Comparison of ENCODE assay signal across 1 cellular context in genomic region chr6:108560463-108561308, GRCh38.
TF ChIP-seq lines count a peak whose summit lies in the region.

Gene FOXO3, plus strand, starts transcription at chr6:108560917. Its CDS starts 292 bp downstream, at chr6:108561209.

TF ChIP-seq in HepG2, 621 proteins besides CTCF, POLR2A, EP300 and RAD21 (continued from another document and continues in another):
- TF ChIP-seq ZNF574 (CRISPR knock-in tag; IDR thresholded peaks at IDR 0.05) (peak; percentile 75; the same call in 1 of the 2 replicates), TMF1 (CRISPR knock-in tag; IDR thresholded peaks at IDR 0.05; ENCODE audit: low read depth) (no peak), GATAD1 (CRISPR knock-in tag; IDR thresholded peaks at IDR 0.05) (no peak; the same call in 1 of the 2 replicates), ZNF562 (CRISPR knock-in tag; IDR thresholded peaks at IDR 0.05; ENCODE audit: borderline replicate concordance) (no peak), ZNF143 (CRISPR knock-in tag; IDR thresholded peaks at IDR 0.05) (0 out of 2 replicates have a peak, but pooled peaks have one; percentile 12), TCF7L2 (IDR thresholded peaks at IDR 0.05; ENCODE audit: low read depth, low read length) (no peak), ZNF296 (CRISPR knock-in tag; conservative IDR thresholded peaks at IDR 0.05) (no peak), TAF15 (IDR thresholded peaks at IDR 0.05; ENCODE audit: low read depth, low read length, poor library complexity, severe bottlenecking) (no peak), EZH2 (conservative IDR thresholded peaks at IDR 0.05; ENCODE audit: low read depth, low read length) (no peak), ZSCAN12 (CRISPR knock-in tag; IDR thresholded peaks at IDR 0.05) (no peak), ZBTB10 (CRISPR knock-in tag; IDR thresholded peaks at IDR 0.05; ENCODE audit: borderline replicate concordance) (no peak), ZNF263 (CRISPR knock-in tag; IDR thresholded peaks at IDR 0.05) (no peak), GABPA (IDR thresholded peaks at IDR 0.05; ENCODE audit: low read depth, low read length) (no peak), GABPA (CRISPR knock-in tag; IDR thresholded peaks at IDR 0.05; ENCODE audit: low read depth) (no peak), RXRA (CRISPR knock-in tag; IDR thresholded peaks at IDR 0.05) (no peak), ZNF335 (CRISPR knock-in tag; IDR thresholded peaks at IDR 0.05) (no peak), DPF2 (CRISPR knock-in tag; IDR thresholded peaks at IDR 0.05; ENCODE audit: borderline replicate concordance, low read depth) (no peak), ZNF576 (CRISPR knock-in tag; IDR thresholded peaks at IDR 0.05) (no peak), ZNF530 (CRISPR knock-in tag; IDR thresholded peaks at IDR 0.05; ENCODE audit: low read depth) (no peak), ZNF709 (CRISPR knock-in tag; IDR thresholded peaks at IDR 0.05) (0 out of 2 replicates have a peak, but pooled peaks have one; percentile 41), SOX13 (IDR thresholded peaks at IDR 0.05) (no peak; the same call in 1 of the 2 replicates), SOX13 (CRISPR knock-in tag; conservative IDR thresholded peaks at IDR 0.05 in 1 of 2, IDR thresholded peaks at IDR 0.05 in 1 of 2) (peak in 1 of 2 experiments; percentile 26; a peak in 1 of 4 replicates), NFKB2 (CRISPR knock-in tag; IDR thresholded peaks at IDR 0.05; ENCODE audit: borderline replicate concordance) (peak; percentile 67; the same call in 1 of the 2 replicates), STAT6 (CRISPR knock-in tag; IDR thresholded peaks at IDR 0.05; ENCODE audit: borderline replicate concordance) (no peak), ZBTB42 (CRISPR knock-in tag; IDR thresholded peaks at IDR 0.05) (no peak), SP5 (CRISPR knock-in tag; IDR thresholded peaks at IDR 0.05; ENCODE audit: borderline replicate concordance, low read depth) (no peak; the same call in 1 of the 2 replicates), MEIS2 (CRISPR knock-in tag; IDR thresholded peaks at IDR 0.05) (peak; percentile 13; the same call in 1 of the 2 replicates), ZNF605 (CRISPR knock-in tag; IDR thresholded peaks at IDR 0.05) (no peak), MAX (IDR thresholded peaks at IDR 0.05) (peak; percentile 72), DR1 (CRISPR knock-in tag; IDR thresholded peaks at IDR 0.05) (no peak), ZNF101 (CRISPR knock-in tag; IDR thresholded peaks at IDR 0.05; ENCODE audit: borderline replicate concordance, low read depth) (no peak), SUZ12 (IDR thresholded peaks at IDR 0.05; ENCODE audit: low read depth, low read length) (no peak), ISX (CRISPR knock-in tag; conservative IDR thresholded peaks at IDR 0.05) (no peak), MYNN (CRISPR knock-in tag; IDR thresholded peaks at IDR 0.05; ENCODE audit: low read depth) (no peak), ZNF251 (CRISPR knock-in tag; IDR thresholded peaks at IDR 0.05) (no peak), NBN (conservative IDR thresholded peaks at IDR 0.05) (no peak), CHD4 (IDR thresholded peaks at IDR 0.05; ENCODE audit: borderline replicate concordance, low read length) (no peak), TBL1XR1 (IDR thresholded peaks at IDR 0.05; ENCODE audit: borderline replicate concordance, low read length, partially characterized antibody) (no peak), RARA (CRISPR knock-in tag; IDR thresholded peaks at IDR 0.05) (no peak; the same call in 1 of the 2 replicates), ZBTB40 (IDR thresholded peaks at IDR 0.05) (no peak), ZBTB40 (CRISPR knock-in tag; IDR thresholded peaks at IDR 0.05) (no peak; the same call in 1 of the 2 replicates), CENPX (CRISPR knock-in tag; IDR thresholded peaks at IDR 0.05) (no peak), ZBTB39 (CRISPR knock-in tag; IDR thresholded peaks at IDR 0.05) (0 out of 2 replicates have a peak, but pooled peaks have one; percentile 12), KDM3A (CRISPR knock-in tag; IDR thresholded peaks at IDR 0.05; ENCODE audit: low read depth) (no peak), ZNF792 (CRISPR knock-in tag; IDR thresholded peaks at IDR 0.05) (no peak), NFKBIZ (CRISPR knock-in tag; IDR thresholded peaks at IDR 0.05) (no peak), PHF21A (CRISPR knock-in tag; IDR thresholded peaks at IDR 0.05) (no peak; the same call in 1 of the 2 replicates), POLR2AphosphoS5 (IDR thresholded peaks at IDR 0.05; ENCODE audit: low read depth, low read length) (peak; percentile 87), SIX4 (CRISPR knock-in tag; IDR thresholded peaks at IDR 0.05) (no peak), NFATC3 (CRISPR knock-in tag; IDR thresholded peaks at IDR 0.05) (no peak)
